In genomic region chr1:87968259-87968955, GRCh38 we compare ENCODE assay signal across 10 cellular contexts.
DNase-seq lines count a peak whose midpoint lies in the region; ATAC-seq and TF ChIP-seq lines count a peak whose summit lies in the region.
"Had no signal": no experiment of that assay in that cellular context is flagged by ENCODE, and none has a peak within 500 bp of the region (broad histone marks: within the 10 kb centered on the region; RNA-seq: fewer than 3 reads in every experiment).

No MANE protein-coding gene starts in this region.

- no peak for TF ChIP-seq CTCF in astrocyte of the cerebellum (IDR thresholded peaks at IDR 0.05; ENCODE audit: low read depth, low read length, missing control alignments)

- in situ Hi-C loops in astrocyte of the cerebellum (cut with HindIII; ENCODE audit: low sequenced_read_pairs): no loop called here

- DNase-seq in ELR (ENCODE audit: low read depth) (peak; percentile 50), astrocyte of the cerebellum (ENCODE audit: low read depth) (peak; percentile 59), iPS-NIHi7 (ENCODE audit: extremely low spot score) (peak; percentile 20), retina (peak; percentile 62), dermis blood vessel endothelial cell (no peak), germinal center (ENCODE audit: low spot score) (no peak)
- DNase-seq: activated CD4-positive, alpha-beta T cell treated with anti-CD3 and anti-CD28 coated beads for 48 hours; KG1 had no signal

- H3K4me3 ChIP-seq in astrocyte of the cerebellum (ENCODE audit: low read depth, low read length): no peak overlapping the region

- no peak for ATAC-seq in HG02588 (IDR thresholded peaks at IDR 0.05; ENCODE audit: unreplicated experiment)
- ATAC-seq in GM19455 (IDR thresholded peaks at IDR 0.05; ENCODE audit: unreplicated experiment): no peak

Comparison
In these comparisons a context has a peak if more than half of its experiments do, and no peak if none do; other contexts are left out.
1. DNase-seq: peak in ELR (single experiment), astrocyte of the cerebellum (single experiment), iPS-NIHi7 (single experiment) and retina (single experiment); none in dermis blood vessel endothelial cell (single experiment) and germinal center (single experiment).